In the genomic region with DNA sequence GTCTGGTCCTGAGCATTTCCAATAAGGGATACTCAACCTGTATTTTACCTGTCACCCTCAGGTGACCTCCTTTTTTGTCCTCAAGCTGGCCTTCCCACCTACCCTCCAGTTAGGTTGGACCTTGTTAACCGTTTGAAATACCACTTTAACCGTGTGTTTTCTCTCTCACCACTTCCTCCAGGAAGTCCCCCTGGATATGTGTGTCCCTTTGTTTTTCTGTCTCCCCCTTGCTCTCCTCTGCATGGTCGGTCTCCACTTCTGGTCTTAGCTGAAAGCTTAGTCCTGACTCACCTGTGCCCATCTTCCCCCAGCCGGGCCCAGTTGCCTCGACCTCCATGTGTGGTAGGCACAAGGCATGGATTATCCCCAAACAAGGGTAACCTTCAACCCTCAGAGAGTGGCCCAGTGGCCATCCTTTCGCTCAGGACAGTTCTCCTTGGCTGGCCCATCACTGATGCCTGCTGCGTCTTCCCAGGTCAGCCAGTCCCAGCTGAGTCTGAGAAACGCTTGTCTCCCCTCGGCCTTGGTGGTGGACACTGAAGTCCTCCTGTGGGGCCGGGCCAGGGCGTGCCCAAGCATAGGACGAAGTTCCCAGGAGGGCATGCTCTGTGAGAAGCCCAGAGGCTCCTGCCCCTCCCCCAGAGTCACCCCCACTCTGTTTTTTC, we compare ENCODE assay signal across 2 cellular contexts.
TF ChIP-seq lines count a peak whose summit lies in the region.

No MANE protein-coding gene starts in this region.

TF ChIP-seq in WTC11, 78 proteins besides CTCF, POLR2A, EP300 and RAD21:
- TF ChIP-seq, protein P1, sequence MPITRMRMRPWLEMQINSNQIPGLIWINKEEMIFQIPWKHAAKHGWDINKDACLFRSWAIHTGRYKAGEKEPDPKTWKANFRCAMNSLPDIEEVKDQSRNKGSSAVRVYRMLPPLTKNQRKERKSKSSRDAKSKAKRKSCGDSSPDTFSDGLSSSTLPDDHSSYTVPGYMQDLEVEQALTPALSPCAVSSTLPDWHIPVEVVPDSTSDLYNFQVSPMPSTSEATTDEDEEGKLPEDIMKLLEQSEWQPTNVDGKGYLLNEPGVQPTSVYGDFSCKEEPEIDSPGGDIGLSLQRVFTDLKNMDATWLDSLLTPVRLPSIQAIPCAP (CRISPR knock-in tag; IDR thresholded peaks at IDR 0.05): no peak
- TF ChIP-seq MLX (CRISPR knock-in tag; IDR thresholded peaks at IDR 0.05): no peak
- TF ChIP-seq ZBTB21 (CRISPR knock-in tag; IDR thresholded peaks at IDR 0.05; ENCODE audit: borderline replicate concordance): no peak
- no peak for TF ChIP-seq FOXP1 (CRISPR knock-in tag; IDR thresholded peaks at IDR 0.05; ENCODE audit: borderline replicate concordance)
- TF ChIP-seq, protein P2, sequence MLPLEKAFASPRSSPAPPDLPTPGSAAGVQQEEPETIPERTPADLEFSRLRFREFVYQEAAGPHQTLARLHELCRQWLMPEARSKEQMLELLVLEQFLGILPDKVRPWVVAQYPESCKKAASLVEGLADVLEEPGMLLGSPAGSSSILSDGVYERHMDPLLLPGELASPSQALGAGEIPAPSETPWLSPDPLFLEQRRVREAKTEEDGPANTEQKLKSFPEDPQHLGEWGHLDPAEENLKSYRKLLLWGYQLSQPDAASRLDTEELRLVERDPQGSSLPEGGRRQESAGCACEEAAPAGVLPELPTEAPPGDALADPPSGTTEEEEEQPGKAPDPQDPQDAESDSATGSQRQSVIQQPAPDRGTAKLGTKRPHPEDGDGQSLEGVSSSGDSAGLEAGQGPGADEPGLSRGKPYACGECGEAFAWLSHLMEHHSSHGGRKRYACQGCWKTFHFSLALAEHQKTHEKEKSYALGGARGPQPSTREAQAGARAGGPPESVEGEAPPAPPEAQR (CRISPR knock-in tag; IDR thresholded peaks at IDR 0.05): no peak
- TF ChIP-seq NFATC4 (CRISPR knock-in tag; IDR thresholded peaks at IDR 0.05): no peak

TF ChIP-seq in H1, 55 proteins besides CTCF, POLR2A, EP300 and RAD21:
- TF ChIP-seq CEBPB (IDR thresholded peaks at IDR 0.05; ENCODE audit: low read depth, low read length) (no peak), SP2 (IDR thresholded peaks at IDR 0.05; ENCODE audit: low read length) (no peak), NRF1 (IDR thresholded peaks at IDR 0.05; ENCODE audit: low read depth, low read length) (no peak), TEAD4 (IDR thresholded peaks at IDR 0.05; ENCODE audit: low read depth, low read length) (no peak), SP4 (IDR thresholded peaks at IDR 0.05; ENCODE audit: low read length) (no peak), TAF7 (optimal IDR thresholded peaks at IDR 0.05; ENCODE audit: borderline replicate concordance, low read depth, low read length) (no peak), ZNF274 (IDR thresholded peaks at IDR 0.05; ENCODE audit: borderline replicate concordance, extremely low read depth, low read length) (no peak), BRCA1 (IDR thresholded peaks at IDR 0.05; ENCODE audit: low read depth, low read length) (no peak), PHF8 (conservative IDR thresholded peaks at IDR 0.05; ENCODE audit: low read depth, low read length) (no peak), CBX5 (IDR thresholded peaks at IDR 0.05; ENCODE audit: low read depth, low read length) (no peak), HDAC6 (IDR thresholded peaks at IDR 0.05; ENCODE audit: low read depth, low read length) (no peak), SRF (IDR thresholded peaks at IDR 0.05; ENCODE audit: low read depth, low read length) (no peak), SP1 (IDR thresholded peaks at IDR 0.05; ENCODE audit: low read depth, low read length) (no peak), YY1 (IDR thresholded peaks at IDR 0.05; ENCODE audit: low read depth, low read length) (no peak), POU5F1 (IDR thresholded peaks at IDR 0.05; ENCODE audit: low read depth, low read length) (no peak), TCF12 (IDR thresholded peaks at IDR 0.05; ENCODE audit: low read depth, low read length) (no peak), TAF1 (IDR thresholded peaks at IDR 0.05; ENCODE audit: low read depth, low read length) (no peak), BCL11A (IDR thresholded peaks at IDR 0.05; ENCODE audit: low read depth in 2 of 2, low read length in 2 of 2) (no peak)
